22 cellular contexts compared by ENCODE assay signal in genomic region chr1:167678422-167678821, GRCh38. TPM values are rescaled to one million over a fixed set of nuclear protein-coding genes. Genes with fewer than 3 reads are reported as not detected.
DNase-seq lines count a peak whose midpoint lies in the region; ATAC-seq lines count a peak whose summit lies in the region.
"Had no signal": no experiment of that assay in that cellular context is flagged by ENCODE, and none has a peak within 500 bp of the region (broad histone marks: within the 10 kb centered on the region; RNA-seq: fewer than 3 reads in every experiment).

No MANE protein-coding gene starts in this region.

- no CpG with 5 or more reads among the region's 10 CpGs for WGBS in trophoblast cell (ENCODE audit: extremely low coverage, insufficient coverage, insufficient read length)

- H3K36me3 Mint-ChIP-seq in CD4-positive, CD25-positive, alpha-beta regulatory T cell = peaks cover 35% of the 10 kb centered on the region

- H2AFZ ChIP-seq in trophoblast cell (ENCODE audit: insufficient read depth, low read length, poor library complexity) = no peak overlapping the region

- no peak overlapping the region for H3K27ac Mint-ChIP-seq in CD4-positive, CD25-positive, alpha-beta regulatory T cell
- H3K27ac Mint-ChIP-seq: CD4-positive, alpha-beta memory T cell; T-helper 1 cell treated with Interleukin-12 subunit alpha and Interleukin-12 subunit beta and Interleukin-4 antibody, amounts not matched to agents 30 μg/mL and 1 μg/mL, for 36 hours had no signal

- peak overlapping the region; percentile 9 for H3K4ac ChIP-seq in trophoblast cell (ENCODE audit: low read depth, low read length)

- no peak overlapping the region for H3K9ac ChIP-seq in trophoblast cell (ENCODE audit: low read length)

- no peaks in the 10 kb centered on the region for H3K9me3 Mint-ChIP-seq in CD4-positive, CD25-positive, alpha-beta regulatory T cell
- H3K9me3 Mint-ChIP-seq: CD4-positive, alpha-beta memory T cell; T-helper 1 cell treated with Interleukin-12 subunit alpha and Interleukin-12 subunit beta and Interleukin-4 antibody, amounts not matched to agents 30 μg/mL and 1 μg/mL, for 36 hours had no signal

- peaks cover 1% of the 10 kb centered on the region for H3K79me2 ChIP-seq in trophoblast cell (ENCODE audit: control insufficient read depth, insufficient read depth, low read length, poor library complexity)

- no peak for ATAC-seq in CD4-positive, CD25-positive, alpha-beta regulatory T cell (ENCODE audit: low read depth in 2 of 2)
- ATAC-seq: HepG2 had no signal

- H4K12ac ChIP-seq in trophoblast cell (ENCODE audit: low read depth, low read length) = no peak overlapping the region

- no peak overlapping the region for H3K4me3 ChIP-seq in CD4-positive, CD25-positive, alpha-beta regulatory T cell (ENCODE audit: low read depth, low read length)
- H3K4me3 ChIP-seq in effector memory CD4-positive, alpha-beta T cell (ENCODE audit: insufficient read depth, low read depth, low read length, poor library complexity, severe bottlenecking) = no peak overlapping the region
- H3K4me3 ChIP-seq in trophoblast cell (ENCODE audit: low read depth, low read length) = no peak overlapping the region

- peak overlapping the region; percentile 17 for H3K18ac ChIP-seq in trophoblast cell (ENCODE audit: low read length)

- DNase-seq in NCI-H82 (lab: John Stamatoyannopoulos, UW) (peak; percentile 44), NCI-H82 treated with DMSO at 0.1 percent for 48 hours (lab: John Stamatoyannopoulos, UW; ENCODE audit: unreplicated experiment) (no peak), trophoblast cell (no peak), amygdala (lab: John Stamatoyannopoulos, UW) (no peak)
- DNase-seq in CD4-positive, CD25-positive, alpha-beta regulatory T cell = no peak
- DNase-seq in effector memory CD4-positive, alpha-beta T cell = no peak
- no peak for DNase-seq in stimulated activated CD4-positive, alpha-beta T cell treated with anti-CD3 and anti-CD28 coated beads, Interleukin-12 subunit alpha, Interleukin-12 subunit beta, amount 100 ng/mL, for 4 hours
- DNase-seq: Caco-2; CD4-positive, alpha-beta memory T cell; GOT3; HCEC 1CT; KBM-7; NCI-H1092 treated with DMSO at 0.1 percent for 48 hours; NCI-H1436 treated with DMSO at 0.1 percent for 48 hours; NCI-H1930; NCI-H446 treated with DMSO at 0.1 percent for 48 hours; Right ventricle myocardium superior had no signal

- no peak overlapping the region for H3K4me2 ChIP-seq in trophoblast cell (ENCODE audit: low read length)

- peaks cover 29% of the 10 kb centered on the region for H3K4me1 ChIP-seq in CD4-positive, CD25-positive, alpha-beta regulatory T cell (ENCODE audit: control insufficient read depth, insufficient read depth, low read length, poor library complexity, severe bottlenecking)
- H3K4me1 ChIP-seq in effector memory CD4-positive, alpha-beta T cell (ENCODE audit: control insufficient read depth, insufficient read depth, low read length, poor library complexity, severe bottlenecking) = peaks cover 3% of the 10 kb centered on the region
- peaks cover 36 to 39% of the 10 kb centered on the region in 2 experiments for H3K4me1 ChIP-seq in trophoblast cell (ENCODE audit: control insufficient read depth in 1 of 2, insufficient read depth in 2 of 2, low read length in 2 of 2)
- H3K4me1 ChIP-seq: Caco-2 had no signal

- peak overlapping the region; percentile 25 for H2BK12ac ChIP-seq in trophoblast cell (ENCODE audit: low read length)

- H3K14ac ChIP-seq in trophoblast cell (ENCODE audit: low read length) = peak overlapping the region; percentile 16

- H2BK120ac ChIP-seq in trophoblast cell (ENCODE audit: insufficient read depth, low read length, poor library complexity) = peak overlapping the region; percentile 9

- H4K91ac ChIP-seq in trophoblast cell (ENCODE audit: low read depth, low read length) = peak overlapping the region; percentile 84

- peak overlapping the region; percentile 44 for H3K27ac ChIP-seq in CD4-positive, CD25-positive, alpha-beta regulatory T cell (ENCODE audit: insufficient read depth, low read length, poor library complexity, severe bottlenecking)
- H3K27ac ChIP-seq in effector memory CD4-positive, alpha-beta T cell (ENCODE audit: insufficient read depth, low read length, poor library complexity, severe bottlenecking) = peak overlapping the region; percentile 9
- peak overlapping the region; percentile 18 for H3K27ac ChIP-seq in trophoblast cell (ENCODE audit: low read depth, low read length)
- H3K27ac ChIP-seq: HL-60 had no signal

- peak overlapping the region; percentile 29 for H2BK5ac ChIP-seq in trophoblast cell (ENCODE audit: low read depth, low read length, poor library complexity)

- H3K4me3 Mint-ChIP-seq in CD4-positive, CD25-positive, alpha-beta regulatory T cell = no peak overlapping the region
- H3K4me3 Mint-ChIP-seq: CD4-positive, alpha-beta memory T cell; T-helper 1 cell treated with Interleukin-12 subunit alpha and Interleukin-12 subunit beta and Interleukin-4 antibody, amounts not matched to agents 30 μg/mL and 1 μg/mL, for 36 hours had no signal

- H2AK5ac ChIP-seq in trophoblast cell (ENCODE audit: low read length) = peak overlapping the region; percentile 28

- H3K27me3 Mint-ChIP-seq in CD4-positive, CD25-positive, alpha-beta regulatory T cell = no peaks in the 10 kb centered on the region
- H3K27me3 Mint-ChIP-seq: CD4-positive, alpha-beta memory T cell had no signal

- peaks cover 74% of the 10 kb centered on the region for H3K36me3 ChIP-seq in CD4-positive, CD25-positive, alpha-beta regulatory T cell (ENCODE audit: control insufficient read depth, insufficient read depth, low read length)
- H3K36me3 ChIP-seq in effector memory CD4-positive, alpha-beta T cell (ENCODE audit: control insufficient read depth, insufficient read depth, low read length) = peaks cover 48% of the 10 kb centered on the region
- H3K36me3 ChIP-seq in trophoblast cell (ENCODE audit: control insufficient read depth in 1 of 2, insufficient read depth in 2 of 2, low read length in 2 of 2) = no peaks in the 10 kb centered on the region

- peaks cover 38% of the 10 kb centered on the region for H3K79me1 ChIP-seq in trophoblast cell (ENCODE audit: low read length)

- no peak overlapping the region for H4K8ac ChIP-seq in trophoblast cell (ENCODE audit: low read depth, low read length)

- H3K27me3 ChIP-seq in CD4-positive, CD25-positive, alpha-beta regulatory T cell (ENCODE audit: control insufficient read depth, insufficient read depth, low read length) = no peaks in the 10 kb centered on the region
- no peaks in the 10 kb centered on the region for H3K27me3 ChIP-seq in effector memory CD4-positive, alpha-beta T cell (replicated peaks; ENCODE audit: control insufficient read depth, insufficient read depth, low read length, poor library complexity, severe bottlenecking)
- H3K27me3 ChIP-seq in trophoblast cell (ENCODE audit: insufficient read depth, low read length) = no peaks in the 10 kb centered on the region

- no peaks in the 10 kb centered on the region for H3K9me3 ChIP-seq in CD4-positive, CD25-positive, alpha-beta regulatory T cell (ENCODE audit: control insufficient read depth in 2 of 2, low read length in 2 of 2)
- H3K9me3 ChIP-seq in effector memory CD4-positive, alpha-beta T cell (ENCODE audit: control insufficient read depth, low read length) = no peaks in the 10 kb centered on the region
- H3K9me3 ChIP-seq in trophoblast cell (ENCODE audit: insufficient read depth, low read depth, low read length) = no peaks in the 10 kb centered on the region
- H3K9me3 ChIP-seq: Caco-2 had no signal

- no peak overlapping the region for H3K23ac ChIP-seq in trophoblast cell (ENCODE audit: low read length)

- H3K4me1 Mint-ChIP-seq in CD4-positive, CD25-positive, alpha-beta regulatory T cell = peaks cover 18 to 41% (median 30%) of the 10 kb centered on the region in 4 donors

RNA-seq across cellular contexts. Expression of gene MPZL1, which starts 43.4 kb away (rescaled TPM):
- 3.3 TPM for total RNA-seq in CD4-positive, CD25-positive, alpha-beta regulatory T cell
- polyA plus RNA-seq in CD4-positive, CD25-positive, alpha-beta regulatory T cell = 10 to 100 TPM in 1 of 4 donors, 1 to 10 TPM in 3; 6.5 to 10.0 (median 9.2) TPM
- 335 and 346 TPM in 2 replicates for polyA plus RNA-seq in trophoblast cell (2013)

RNA-seq across cellular contexts. Expression of gene RCSD1, which starts 48.4 kb away (rescaled TPM):
- total RNA-seq in CD4-positive, CD25-positive, alpha-beta regulatory T cell = 174 TPM
- 100 to 1,000 TPM; 207 to 251 (median 233) TPM for polyA plus RNA-seq in CD4-positive, CD25-positive, alpha-beta regulatory T cell
- polyA plus RNA-seq in trophoblast cell (2013) = 0.46 and 0.53 TPM in 2 replicates
- total RNA-seq: Caco-2, G401, HepG2, HT-29 had no signal
- polyA plus RNA-seq: HepG2 had no signal
